In genomic region chr15:29924750-29925149, GRCh38 we compare ENCODE assay signal across 1 cellular context.
TF ChIP-seq lines count a peak whose summit lies in the region.

No MANE protein-coding gene starts in this region.

TF ChIP-seq in SK-N-SH treated with all-trans-retinoic acid at 6 μM for 48 hours, 23 proteins besides CTCF, POLR2A, EP300 and RAD21 (continued from another document):
- TF ChIP-seq TSHZ2 (CRISPR knock-in tag; IDR thresholded peaks at IDR 0.05) (no peak), PPARA (CRISPR knock-in tag; IDR thresholded peaks at IDR 0.05; ENCODE audit: borderline replicate concordance) (no peak)
